In the genomic region with DNA sequence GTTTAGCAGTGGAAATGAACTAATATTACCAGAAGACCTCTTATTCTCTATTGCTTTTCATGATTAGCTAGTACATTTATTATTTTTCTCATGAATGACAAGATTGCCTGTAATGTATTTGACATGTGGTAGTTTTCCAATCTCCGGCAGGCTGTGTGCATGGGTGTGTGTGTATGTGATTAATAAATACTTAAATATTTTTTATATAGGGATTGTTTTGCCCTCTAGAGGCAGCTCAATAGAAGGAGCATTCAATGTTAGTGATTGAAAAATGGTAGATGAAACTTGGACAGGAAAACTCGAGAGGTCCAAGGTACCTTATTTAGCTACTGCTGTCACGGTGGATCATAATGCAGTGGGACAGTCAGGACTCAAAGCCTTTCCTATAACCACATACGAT, we compare ENCODE assay signal across 15 cellular contexts.
DNase-seq lines count a peak whose midpoint lies in the region; ATAC-seq and TF ChIP-seq lines count a peak whose summit lies in the region.
"Had no signal": no experiment of that assay in that cellular context is flagged by ENCODE, and none has a peak within 500 bp of the region (broad histone marks: within the 10 kb centered on the region; RNA-seq: fewer than 3 reads in every experiment).

No MANE protein-coding gene starts in this region.

- H3K4me3 Mint-ChIP-seq in chondrocyte (ENCODE audit: unreplicated experiment) (no peak overlapping the region), nephron (no peak overlapping the region)
- no peak overlapping the region for H3K4me3 Mint-ChIP-seq in activated T-helper 1 cell treated with anti-CD3 and anti-CD28 coated beads, Interleukin-12 subunit alpha, Interleukin-12 subunit beta, Interleukin-2, Interleukin-4 antibody, amounts not matched to agents 30 ng/mL and 10 ng/mL and 1 ng/mL, durations not matched to agents 14 hours and 24 hours and 36 hours
- H3K4me3 Mint-ChIP-seq in activated T-cell treated with anti-CD3 and anti-CD28 coated beads, Interleukin-2, amount 50 U/mL, for 72 hours = no peak overlapping the region
- H3K4me3 Mint-ChIP-seq: memory B cell had no signal

- intact Hi-C loops in activated T-helper 1 cell treated with anti-CD3 and anti-CD28 coated beads, Interleukin-12 subunit alpha, Interleukin-12 subunit beta, Interleukin-2, Interleukin-4 antibody, amounts not matched to agents 30 ng/mL and 10 ng/mL and 1 ng/mL, durations not matched to agents 14 hours and 24 hours and 36 hours (cut with micrococcal nuclease) = no loop called here

- no peak overlapping the region for H3K27ac Mint-ChIP-seq in chondrocyte (ENCODE audit: unreplicated experiment)
- H3K27ac Mint-ChIP-seq in nephron = peak overlapping the region; percentile 24 to 84 (median 66)
- H3K27ac Mint-ChIP-seq in activated T-helper 1 cell treated with anti-CD3 and anti-CD28 coated beads, Interleukin-12 subunit alpha, Interleukin-12 subunit beta, Interleukin-2, Interleukin-4 antibody, amounts not matched to agents 30 ng/mL and 10 ng/mL and 1 ng/mL, durations not matched to agents 14 hours and 24 hours and 36 hours = no peak overlapping the region
- no peak overlapping the region for H3K27ac Mint-ChIP-seq in activated T-cell treated with anti-CD3 and anti-CD28 coated beads, Interleukin-2, amount 50 U/mL, for 72 hours
- H3K27ac Mint-ChIP-seq: memory B cell had no signal

- no peaks in the 10 kb centered on the region for H3K27me3 ChIP-seq in OCI-LY3 (ENCODE audit: low read depth, low read length)
- H3K27me3 ChIP-seq: neutrophil, suprapubic skin had no signal

- H3K79me2 ChIP-seq in OCI-LY3 (ENCODE audit: low read length) = no peaks in the 10 kb centered on the region

- no peaks in the 10 kb centered on the region for H3K4me1 Mint-ChIP-seq in chondrocyte (ENCODE audit: low read depth)
- H3K4me1 Mint-ChIP-seq in nephron = peaks cover 36% of the 10 kb centered on the region
- H3K4me1 Mint-ChIP-seq in activated T-helper 1 cell treated with anti-CD3 and anti-CD28 coated beads, Interleukin-12 subunit alpha, Interleukin-12 subunit beta, Interleukin-2, Interleukin-4 antibody, amounts not matched to agents 30 ng/mL and 10 ng/mL and 1 ng/mL, durations not matched to agents 14 hours and 24 hours and 36 hours (ENCODE audit: low read depth) = no peaks in the 10 kb centered on the region
- no peaks in the 10 kb centered on the region for H3K4me1 Mint-ChIP-seq in activated T-cell treated with anti-CD3 and anti-CD28 coated beads, Interleukin-2, amount 50 U/mL, for 72 hours (ENCODE audit: low read depth)
- H3K4me1 Mint-ChIP-seq: memory B cell had no signal

- no peak overlapping the region for H3K27ac ChIP-seq in OCI-LY3 (ENCODE audit: low read length)
- H3K27ac ChIP-seq: epithelial cell of prostate, neutrophil, suprapubic skin had no signal

- no peak for ATAC-seq in HG02678 (IDR thresholded peaks at IDR 0.05; ENCODE audit: unreplicated experiment)
- no peak for ATAC-seq in activated T-cell treated with anti-CD3 and anti-CD28 coated beads, Interleukin-2, amount 50 U/mL, for 72 hours (replicated peaks in 1 of 2)

- H3K36me3 Mint-ChIP-seq in chondrocyte (ENCODE audit: low read depth) = no peaks in the 10 kb centered on the region
- H3K36me3 Mint-ChIP-seq in nephron (ENCODE audit: low read depth) = no peaks in the 10 kb centered on the region
- no peaks in the 10 kb centered on the region for H3K36me3 Mint-ChIP-seq in activated T-helper 1 cell treated with anti-CD3 and anti-CD28 coated beads, Interleukin-12 subunit alpha, Interleukin-12 subunit beta, Interleukin-2, Interleukin-4 antibody, amounts not matched to agents 30 ng/mL and 10 ng/mL and 1 ng/mL, durations not matched to agents 14 hours and 24 hours and 36 hours (ENCODE audit: low read depth)
- no peaks in the 10 kb centered on the region for H3K36me3 Mint-ChIP-seq in activated T-cell treated with anti-CD3 and anti-CD28 coated beads, Interleukin-2, amount 50 U/mL, for 72 hours (ENCODE audit: insufficient read depth in 2 of 2)
- H3K36me3 Mint-ChIP-seq: memory B cell had no signal

- H3K4me1 ChIP-seq in OCI-LY3 (ENCODE audit: low read length) = peaks cover 4% of the 10 kb centered on the region; the same call in 1 of the 2 replicates
- H3K4me1 ChIP-seq: suprapubic skin had no signal

- peak overlapping the region; percentile 87 for H2AFZ ChIP-seq in OCI-LY3 (ENCODE audit: low read depth, low read length)

- H3K4me2 ChIP-seq in OCI-LY3 (ENCODE audit: low read length) = peak overlapping the region; percentile 30; the same call in 1 of the 2 replicates

- no peaks in the 10 kb centered on the region for H3K36me3 ChIP-seq in OCI-LY3 (replicated peaks; ENCODE audit: low read depth, low read length)
- H3K36me3 ChIP-seq: HAP-1, neutrophil, suprapubic skin had no signal

- DNase-seq in DMS53 (lab: John Stamatoyannopoulos, UW) = peak; percentile 38
- no peak for DNase-seq in DMS53 treated with DMSO at 0.1 percent for 48 hours (lab: John Stamatoyannopoulos, UW; ENCODE audit: unreplicated experiment)
- DNase-seq in chondrocyte (ENCODE audit: low spot score) = no peak
- no peak for DNase-seq in activated T-helper 1 cell treated with anti-CD3 and anti-CD28 coated beads, Interleukin-12 subunit alpha, Interleukin-12 subunit beta, Interleukin-2, Interleukin-4 antibody, amounts not matched to agents 30 ng/mL and 10 ng/mL and 1 ng/mL, durations not matched to agents 14 hours and 24 hours and 36 hours (ENCODE audit: low spot score)
- DNase-seq in activated T-cell treated with anti-CD3 and anti-CD28 coated beads, Interleukin-2, amount 50 U/mL, for 72 hours = no peak
- DNase-seq: central memory CD4-positive, alpha-beta T cell; NCI-H2029 treated with DMSO at 0.1 percent for 48 hours had no signal

- no peak overlapping the region for H3K9ac ChIP-seq in OCI-LY3 (ENCODE audit: low read length)

- H3K9me3 Mint-ChIP-seq in chondrocyte (ENCODE audit: low read depth) (no peaks in the 10 kb centered on the region), nephron (no peaks in the 10 kb centered on the region)
- H3K9me3 Mint-ChIP-seq in activated T-helper 1 cell treated with anti-CD3 and anti-CD28 coated beads, Interleukin-12 subunit alpha, Interleukin-12 subunit beta, Interleukin-2, Interleukin-4 antibody, amounts not matched to agents 30 ng/mL and 10 ng/mL and 1 ng/mL, durations not matched to agents 14 hours and 24 hours and 36 hours = no peaks in the 10 kb centered on the region
- H3K9me3 Mint-ChIP-seq in activated T-cell treated with anti-CD3 and anti-CD28 coated beads, Interleukin-2, amount 50 U/mL, for 72 hours = peaks cover 0 to 1% of the 10 kb centered on the region in 2 donors

- no peaks in the 10 kb centered on the region for H4K20me1 ChIP-seq in OCI-LY3 (ENCODE audit: insufficient read depth, low read length)

- TF ChIP-seq CTCF in OCI-LY3 (IDR thresholded peaks at IDR 0.05; ENCODE audit: low read depth, low read length) = peak; percentile 39
- peak; percentile 45 for TF ChIP-seq CTCF in chondrocyte (IDR thresholded peaks at IDR 0.05)
- TF ChIP-seq CTCF in nephron (IDR thresholded peaks at IDR 0.05; ENCODE audit: unreplicated experiment in 3 of 3) = peak; percentile 27 to 42 (median 42)

- H3K9me3 ChIP-seq in OCI-LY3 (ENCODE audit: insufficient read depth, low read length) = no peaks in the 10 kb centered on the region
- H3K9me3 ChIP-seq: HAP-1, neutrophil, suprapubic skin had no signal

- H3K27me3 Mint-ChIP-seq in chondrocyte (ENCODE audit: low read depth) (no peaks in the 10 kb centered on the region), nephron (ENCODE audit: low read depth) (no peaks in the 10 kb centered on the region)
- H3K27me3 Mint-ChIP-seq in activated T-helper 1 cell treated with anti-CD3 and anti-CD28 coated beads, Interleukin-12 subunit alpha, Interleukin-12 subunit beta, Interleukin-2, Interleukin-4 antibody, amounts not matched to agents 30 ng/mL and 10 ng/mL and 1 ng/mL, durations not matched to agents 14 hours and 24 hours and 36 hours (ENCODE audit: insufficient read depth) = no peaks in the 10 kb centered on the region
- no peaks in the 10 kb centered on the region for H3K27me3 Mint-ChIP-seq in activated T-cell treated with anti-CD3 and anti-CD28 coated beads, Interleukin-2, amount 50 U/mL, for 72 hours (ENCODE audit: low read depth)
- H3K27me3 Mint-ChIP-seq: memory B cell had no signal

- no peak overlapping the region for H3K4me3 ChIP-seq in OCI-LY3 (ENCODE audit: low read length)
- H3K4me3 ChIP-seq: HAP-1, suprapubic skin had no signal

Comparison
In these comparisons a context has a peak if more than half of its experiments do, and no peak if none do; other contexts are left out.
1. H3K27ac Mint-ChIP-seq: peak in nephron (3 of 3); none in chondrocyte (single experiment), activated T-helper 1 cell treated with anti-CD3 and anti-CD28 coated beads, Interleukin-12 subunit alpha, Interleukin-12 subunit beta, Interleukin-2, Interleukin-4 antibody, amounts not matched to agents 30 ng/mL and 10 ng/mL and 1 ng/mL, durations not matched to agents 14 hours and 24 hours and 36 hours (single experiment) and activated T-cell treated with anti-CD3 and anti-CD28 coated beads, Interleukin-2, amount 50 U/mL, for 72 hours (single experiment).
2. Peak in every context shown above with its lines, with median percentiles within 50 percentile points of each other: CTCF ChIP-seq.